24 cellular contexts compared by ENCODE assay signal in the genomic region with DNA sequence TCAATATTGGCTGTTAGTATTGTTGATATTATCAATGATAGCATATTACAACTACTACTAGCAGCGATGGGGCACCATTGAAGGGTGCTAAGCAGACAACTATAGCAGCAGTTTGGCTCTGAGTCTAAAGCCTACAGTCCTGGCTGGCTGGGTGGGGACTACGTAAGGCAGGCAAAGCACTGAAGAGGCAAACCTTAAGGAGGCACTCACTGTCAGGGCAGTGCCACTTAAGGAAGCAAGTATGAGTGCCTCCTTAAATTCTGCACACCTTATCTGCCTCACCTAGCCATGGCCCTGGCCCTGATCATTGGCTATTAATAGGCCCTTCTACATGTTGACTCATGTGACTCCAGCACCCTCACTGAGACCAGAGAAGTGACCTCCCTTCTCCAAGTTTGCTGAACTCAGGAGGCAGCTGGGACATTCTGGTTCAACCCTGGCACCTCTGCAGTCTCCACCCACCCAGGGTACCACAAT. TPM values are rescaled to one million over a fixed set of nuclear protein-coding genes. Genes with fewer than 3 reads are reported as not detected.
DNase-seq lines count a peak whose midpoint lies in the region; ATAC-seq and TF ChIP-seq lines count a peak whose summit lies in the region.
"Had no signal": no experiment of that assay in that cellular context is flagged by ENCODE, and none has a peak within 500 bp of the region (broad histone marks: within the 10 kb centered on the region; RNA-seq: fewer than 3 reads in every experiment).

No MANE protein-coding gene starts in this region.

- H3K4me1 ChIP-seq in colonic mucosa (peaks cover 23% of the 10 kb centered on the region), lower lobe of right lung (peaks cover 5% of the 10 kb centered on the region), transverse colon (peaks cover 13 to 77% (median 48%) of the 10 kb centered on the region in 4 donors)
- H3K4me1 ChIP-seq in CD8-positive, alpha-beta T cell (ENCODE audit: insufficient read depth, low read length) = no peaks in the 10 kb centered on the region

- H3K27ac ChIP-seq in colonic mucosa = peak overlapping the region; percentile 14
- H3K27ac ChIP-seq in lower lobe of right lung = no peak overlapping the region
- H3K27ac ChIP-seq in transverse colon = peak overlapping the region; percentile 19 to 87 (median 54)
- no peak overlapping the region for H3K27ac ChIP-seq in CD8-positive, alpha-beta T cell (ENCODE audit: low read depth, low read length)
- H3K27ac ChIP-seq: brain microvascular endothelial cell, neutrophil had no signal

- POLR2A ChIA-PET in CD8-positive, alpha-beta T cell (lab: Charles Lee) = no interaction called here

- no peak for TF ChIP-seq CTCF in colonic mucosa (IDR thresholded peaks at IDR 0.05)
- no peak for TF ChIP-seq CTCF in lower lobe of right lung (IDR thresholded peaks at IDR 0.05)
- no peak for TF ChIP-seq CTCF in transverse colon (IDR thresholded peaks at IDR 0.05)
- no peak for TF ChIP-seq CTCF in CD8-positive, alpha-beta T cell (IDR thresholded peaks at IDR 0.05)

- no peak for ATAC-seq in activated CD8-positive, alpha-beta memory T cell treated with anti-CD3 and anti-CD28 coated beads, Interleukin-2, amount 10 ng/mL, durations not matched to agents 7 days and 5 days
- peak; percentile 96 to 97 for ATAC-seq in lower lobe of right lung
- no peak for ATAC-seq in HG03571 (IDR thresholded peaks at IDR 0.05; ENCODE audit: unreplicated experiment)
- no peak for ATAC-seq in CD8-positive, alpha-beta T cell
- ATAC-seq: effector memory CD8-positive, alpha-beta T cell; foreskin keratinocyte; GM12878; sciatic nerve; T-cell; WTC11 had no signal

- no peak for TF ChIP-seq EP300 in transverse colon (IDR thresholded peaks at IDR 0.05; ENCODE audit: low read depth)

- H3K9me3 ChIP-seq in colonic mucosa (no peaks in the 10 kb centered on the region), lower lobe of right lung (no peaks in the 10 kb centered on the region), transverse colon (no peaks in the 10 kb centered on the region)
- H3K9me3 ChIP-seq in CD8-positive, alpha-beta T cell (ENCODE audit: low read length) = no peaks in the 10 kb centered on the region
- H3K9me3 ChIP-seq: neutrophil had no signal

- H3K36me3 ChIP-seq in colonic mucosa = no peaks in the 10 kb centered on the region
- H3K36me3 ChIP-seq in lower lobe of right lung = no peaks in the 10 kb centered on the region
- H3K36me3 ChIP-seq in transverse colon = no peaks in the 10 kb centered on the region
- no peaks in the 10 kb centered on the region for H3K36me3 ChIP-seq in CD8-positive, alpha-beta T cell (ENCODE audit: insufficient read depth, low read length)
- H3K36me3 ChIP-seq: brain microvascular endothelial cell, neutrophil had no signal

- no peak for TF ChIP-seq POLR2A in transverse colon (IDR thresholded peaks at IDR 0.05)

- H3K27me3 Mint-ChIP-seq in activated CD8-positive, alpha-beta memory T cell treated with anti-CD3 and anti-CD28 coated beads, Interleukin-2, amount 10 ng/mL, durations not matched to agents 7 days and 5 days = peaks cover 39% of the 10 kb centered on the region
- H3K27me3 Mint-ChIP-seq in CD8-positive, alpha-beta T cell (ENCODE audit: low read depth) = peaks cover 26% of the 10 kb centered on the region

- no peak overlapping the region for H3K4me3 ChIP-seq in colonic mucosa
- no peak overlapping the region for H3K4me3 ChIP-seq in lower lobe of right lung
- no peak overlapping the region for H3K4me3 ChIP-seq in transverse colon
- H3K4me3 ChIP-seq in CD8-positive, alpha-beta T cell (ENCODE audit: low read depth, low read length) = no peak overlapping the region
- H3K4me3 ChIP-seq: GM12878 had no signal

- CTCF ChIA-PET in activated CD8-positive, alpha-beta memory T cell treated with anti-CD3 and anti-CD28 coated beads, Interleukin-2, amount 10 ng/mL, durations not matched to agents 7 days and 5 days (lab: Charles Lee) = no interaction called here
- CTCF ChIA-PET in CD8-positive, alpha-beta T cell (lab: Charles Lee) = interaction anchor here (1.1 kb wide), 1 partner anchor 85 kb away, joined by 3 read pairs; no protein-coding TSS in a partner anchor

- H3K4me1 Mint-ChIP-seq in activated CD8-positive, alpha-beta memory T cell treated with anti-CD3 and anti-CD28 coated beads, Interleukin-2, amount 10 ng/mL, durations not matched to agents 7 days and 5 days = peaks cover 24% of the 10 kb centered on the region
- no peaks in the 10 kb centered on the region for H3K4me1 Mint-ChIP-seq in CD8-positive, alpha-beta T cell (ENCODE audit: low read depth)

- no peak overlapping the region for H3K4me3 Mint-ChIP-seq in activated CD8-positive, alpha-beta memory T cell treated with anti-CD3 and anti-CD28 coated beads, Interleukin-2, amount 10 ng/mL, durations not matched to agents 7 days and 5 days
- no peak overlapping the region for H3K4me3 Mint-ChIP-seq in CD8-positive, alpha-beta T cell
- H3K4me3 Mint-ChIP-seq: activated naive CD4-positive, alpha-beta T cell treated with anti-CD3 and anti-CD28 coated beads for 36 hours; effector memory CD8-positive, alpha-beta T cell; T-cell; WTC11 had no signal

- intact Hi-C loops in colonic mucosa (cut with DNase I) (no loop called here), lower lobe of right lung (cut with DNase I) (no loop called here), transverse colon (cut with DNase I; ENCODE audit: low total_unique reads) (no loop called here)
- intact Hi-C loops in CD8-positive, alpha-beta T cell (cut with DNase I, micrococcal nuclease) = no loop called here

- no peak for DNase-seq in activated CD8-positive, alpha-beta memory T cell treated with anti-CD3 and anti-CD28 coated beads, Interleukin-2, amount 10 ng/mL, durations not matched to agents 7 days and 5 days
- DNase-seq in activated CD8-positive, alpha-beta memory T cell treated with anti-CD3 and anti-CD28 coated beads for 24 hours = no peak
- DNase-seq in colonic mucosa = peak; percentile 58
- peak; percentile 65 for DNase-seq in lower lobe of right lung
- peak; percentile 43 for DNase-seq in transverse colon
- no peak for DNase-seq in CD8-positive, alpha-beta T cell
- no peak for DNase-seq in glomerular visceral epithelial cell (ENCODE audit: extremely low spot score)
- DNase-seq: ACHN; activated naive CD4-positive, alpha-beta T cell treated with anti-CD3 and anti-CD28 coated beads for 36 hours; brain microvascular endothelial cell; COR-L47; effector memory CD8-positive, alpha-beta T cell; NCI-H2029 treated with DMSO at 0.1 percent for 48 hours; NCI-H774; stimulated activated CD4-positive, alpha-beta T cell treated with anti-CD3 and anti-CD28 coated beads, Interleukin-4, amount 100 ng/mL, for 24 hours; T-cell; trophoblast cell had no signal

- in situ Hi-C loops in transverse colon (cut with MboI; ENCODE audit: low pct_ligation_motif_present in 1 of 4, low pct_unique_long_range_greater_than_20kb in 1 of 4, low sequenced_read_pairs in 3 of 4) = no loop called here

- H3K36me3 Mint-ChIP-seq in activated CD8-positive, alpha-beta memory T cell treated with anti-CD3 and anti-CD28 coated beads, Interleukin-2, amount 10 ng/mL, durations not matched to agents 7 days and 5 days = peaks cover 2% of the 10 kb centered on the region
- H3K36me3 Mint-ChIP-seq in CD8-positive, alpha-beta T cell = no peaks in the 10 kb centered on the region
- H3K36me3 Mint-ChIP-seq: T-cell, WTC11 had no signal

- H3K9me3 Mint-ChIP-seq in activated CD8-positive, alpha-beta memory T cell treated with anti-CD3 and anti-CD28 coated beads, Interleukin-2, amount 10 ng/mL, durations not matched to agents 7 days and 5 days (ENCODE audit: low read depth) = no peaks in the 10 kb centered on the region
- no peaks in the 10 kb centered on the region for H3K9me3 Mint-ChIP-seq in CD8-positive, alpha-beta T cell
- H3K9me3 Mint-ChIP-seq: activated naive CD4-positive, alpha-beta T cell treated with anti-CD3 and anti-CD28 coated beads for 36 hours; effector memory CD8-positive, alpha-beta T cell; T-cell; WTC11 had no signal

- no peaks in the 10 kb centered on the region for H3K27me3 ChIP-seq in colonic mucosa
- no peaks in the 10 kb centered on the region for H3K27me3 ChIP-seq in lower lobe of right lung (ENCODE audit: low read depth)
- H3K27me3 ChIP-seq in transverse colon = no peaks in the 10 kb centered on the region
- H3K27me3 ChIP-seq in CD8-positive, alpha-beta T cell (ENCODE audit: insufficient read depth, low read length) = peaks cover 3% of the 10 kb centered on the region
- H3K27me3 ChIP-seq: brain microvascular endothelial cell, foreskin keratinocyte, neutrophil had no signal

- peak overlapping the region; percentile 34 for H3K27ac Mint-ChIP-seq in activated CD8-positive, alpha-beta memory T cell treated with anti-CD3 and anti-CD28 coated beads, Interleukin-2, amount 10 ng/mL, durations not matched to agents 7 days and 5 days
- no peak overlapping the region for H3K27ac Mint-ChIP-seq in CD8-positive, alpha-beta T cell
- H3K27ac Mint-ChIP-seq: activated naive CD4-positive, alpha-beta T cell treated with anti-CD3 and anti-CD28 coated beads for 36 hours; effector memory CD8-positive, alpha-beta T cell; WTC11 had no signal

- WGBS in transverse colon (ENCODE audit: low coverage in 1 of 2), 2 donors = 40 to 100% methylated on average over 1 to 2 of the region's 2 CpGs

- peak overlapping the region in 1 of 2 donors; percentile 7 for H3K9ac ChIP-seq in colonic mucosa (ENCODE audit: low read depth in 2 of 2, low read length in 2 of 2)

RNA-seq across cellular contexts. Expression of gene CDCP1, which starts 20.6 kb away (rescaled TPM):
- 1 to 10 TPM; 5.3 to 7.0 TPM for total RNA-seq in activated CD8-positive, alpha-beta memory T cell treated with anti-CD3 and anti-CD28 coated beads, Interleukin-2, amount 10 ng/mL, durations not matched to agents 7 days and 5 days
- total RNA-seq in colonic mucosa (100 to 1,000 TPM in 1 of 2 donors, 10 to 100 TPM in 1; 84.5 to 107 TPM), lower lobe of right lung (28.7 TPM), transverse colon (10 to 100 TPM; 41.6 to 64.6 (median 53.4) TPM)
- not detected for total RNA-seq in CD8-positive, alpha-beta T cell
- total RNA-seq: G401 had no signal

Comparison
In these comparisons a context has a peak if more than half of its experiments do, and no peak if none do; other contexts are left out.
1. ATAC-seq: peak in lower lobe of right lung (2 of 2); none in activated CD8-positive, alpha-beta memory T cell treated with anti-CD3 and anti-CD28 coated beads, Interleukin-2, amount 10 ng/mL, durations not matched to agents 7 days and 5 days (single experiment), HG03571 (single experiment) and CD8-positive, alpha-beta T cell (single experiment).
2. DNase-seq: peak in colonic mucosa (single experiment), lower lobe of right lung (single experiment) and transverse colon (single experiment); none in activated CD8-positive, alpha-beta memory T cell treated with anti-CD3 and anti-CD28 coated beads, Interleukin-2, amount 10 ng/mL, durations not matched to agents 7 days and 5 days (single experiment), activated CD8-positive, alpha-beta memory T cell treated with anti-CD3 and anti-CD28 coated beads for 24 hours (single experiment), CD8-positive, alpha-beta T cell (0 of 7) and glomerular visceral epithelial cell (single experiment).
3. H3K27ac ChIP-seq: peak in colonic mucosa (single experiment) and transverse colon (4 of 4); none in lower lobe of right lung (single experiment) and CD8-positive, alpha-beta T cell (single experiment).
4. RNA of gene CDCP1, which starts 20.6 kb away (total RNA-seq): 84.5 to 107 TPM in colonic mucosa, 41.6 to 64.6 TPM in transverse colon, 28.7 TPM in lower lobe of right lung (single experiment) and 5.3 to 7.0 TPM in activated CD8-positive, alpha-beta memory T cell treated with anti-CD3 and anti-CD28 coated beads, Interleukin-2, amount 10 ng/mL, durations not matched to agents 7 days and 5 days; not detected in CD8-positive, alpha-beta T cell; every median in the first group is over 4 times any median in the second.